Comparison of ENCODE assay signal across 25 cellular contexts in the genomic region with DNA sequence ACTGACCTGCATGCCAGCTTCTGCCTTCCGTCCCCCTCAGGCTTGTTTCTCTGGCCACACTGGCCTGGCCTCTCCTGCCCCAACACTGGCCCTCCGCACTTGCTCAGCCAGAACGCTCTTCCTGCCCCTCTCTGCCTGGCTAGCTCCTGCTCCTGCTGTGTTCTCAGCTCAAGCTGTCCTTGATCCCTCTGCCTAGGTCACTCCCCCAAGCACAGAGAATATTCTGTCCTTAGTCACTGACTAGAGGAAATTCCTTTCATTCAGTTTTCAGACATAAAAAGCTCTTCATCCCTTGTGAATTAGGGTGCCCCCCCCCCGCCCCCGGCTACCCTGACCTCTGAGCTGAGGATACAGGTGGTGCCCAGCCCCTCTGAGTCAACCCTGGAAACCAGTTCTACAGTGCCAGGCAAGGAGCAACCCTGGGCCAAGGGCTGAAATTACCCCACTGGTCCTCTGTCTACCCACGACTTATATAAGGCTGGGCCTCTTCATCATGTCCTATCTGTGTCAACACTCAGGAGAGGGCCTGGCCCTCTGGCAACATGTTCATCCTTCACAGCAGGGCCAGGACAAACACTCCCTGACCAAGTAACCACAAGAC. TPM values are rescaled to one million over a fixed set of nuclear protein-coding genes. Genes with fewer than 3 reads are reported as not detected.
DNase-seq lines count a peak whose midpoint lies in the region; ATAC-seq and TF ChIP-seq lines count a peak whose summit lies in the region.
"Had no signal": no experiment of that assay in that cellular context is flagged by ENCODE, and none has a peak within 500 bp of the region (broad histone marks: within the 10 kb centered on the region; RNA-seq: fewer than 3 reads in every experiment).

No MANE protein-coding gene starts in this region.

- H3K36me3 ChIP-seq in GM23248 (ENCODE audit: low read depth) (no peaks in the 10 kb centered on the region), mesodermal cell (ENCODE audit: control insufficient read depth, insufficient read depth, low read length) (no peaks in the 10 kb centered on the region), gastroesophageal sphincter (no peaks in the 10 kb centered on the region), uterus (no peaks in the 10 kb centered on the region)
- H3K36me3 ChIP-seq: neutrophil, upper lobe of right lung had no signal

- no peaks in the 10 kb centered on the region for H3K9me2 ChIP-seq in GM23248 (ENCODE audit: insufficient read depth)

- H3K4me1 ChIP-seq in GM23248 (ENCODE audit: insufficient read depth), result peaks cover 18% of the 10 kb centered on the region
- H3K4me1 ChIP-seq in mesodermal cell (ENCODE audit: control insufficient read depth, insufficient read depth, low read length, poor library complexity, severe bottlenecking), result peaks cover 7% of the 10 kb centered on the region
- no peaks in the 10 kb centered on the region for H3K4me1 ChIP-seq in gastroesophageal sphincter
- H3K4me1 ChIP-seq in uterus, result no peaks in the 10 kb centered on the region
- H3K4me1 ChIP-seq: upper lobe of right lung had no signal

- H3K4me2 ChIP-seq in GM23248 (ENCODE audit: unreplicated experiment), result no peak overlapping the region

- no peak for TF ChIP-seq EP300 in gastroesophageal sphincter (IDR thresholded peaks at IDR 0.05)

- DNase-seq in DMS53 (lab: John Stamatoyannopoulos, UW) (peak; percentile 34), DMS53 treated with DMSO at 0.1 percent for 48 hours (lab: John Stamatoyannopoulos, UW; ENCODE audit: unreplicated experiment) (no peak), GM23248 (peak; percentile 32), cerebellar cortex (ENCODE audit: low spot score) (peak; percentile 55), NCI-H187 (lab: John Stamatoyannopoulos, UW) (no peak), uterus (no peak)
- DNase-seq: activated CD4-positive, CD25-positive, alpha-beta regulatory T cell; activated naive CD4-positive, alpha-beta T cell treated with anti-CD3 and anti-CD28 coated beads, Interleukin-2, amount 10 ng/mL, durations not matched to agents 7 days and 5 days; activated T-cell treated with anti-CD3 and anti-CD28 coated beads, Interleukin-2, amount 50 U/mL, for 4 hours; anterior cingulate cortex; COR-L47; effector memory CD4-positive, alpha-beta T cell; head of caudate nucleus; immature natural killer cell; NCI-H1417; stimulated activated CD8-positive, alpha-beta memory T cell treated with anti-CD3 and anti-CD28 coated beads, Interleukin-4, amount 100 ng/mL, for 48 hours; T1000; upper lobe of right lung had no signal

- H3K9ac ChIP-seq in GM23248, result no peak overlapping the region

- no peak for TF ChIP-seq POLR2A in gastroesophageal sphincter (IDR thresholded peaks at IDR 0.05)
- TF ChIP-seq POLR2A in uterus (IDR thresholded peaks at IDR 0.05), result no peak

- no peaks in the 10 kb centered on the region for H3K9me3 ChIP-seq in GM23248 (ENCODE audit: low read depth)
- H3K9me3 ChIP-seq in mesodermal cell (ENCODE audit: control insufficient read depth, low read length), result no peaks in the 10 kb centered on the region
- H3K9me3 ChIP-seq in gastroesophageal sphincter, result no peaks in the 10 kb centered on the region
- no peaks in the 10 kb centered on the region for H3K9me3 ChIP-seq in uterus
- H3K9me3 ChIP-seq: neutrophil, upper lobe of right lung had no signal

- no peak overlapping the region for H3K4me3 ChIP-seq in GM23248
- no peak overlapping the region for H3K4me3 ChIP-seq in mesodermal cell (ENCODE audit: extremely low read depth, insufficient read depth, low read length, poor library complexity, severe bottlenecking)
- no peak overlapping the region for H3K4me3 ChIP-seq in gastroesophageal sphincter
- no peak overlapping the region for H3K4me3 ChIP-seq in uterus
- H3K4me3 ChIP-seq: upper lobe of right lung had no signal

- H3F3A ChIP-seq in GM23248 (ENCODE audit: insufficient read depth), result no peaks in the 10 kb centered on the region; the same call in 1 of the 2 replicates

- H3K27me3 ChIP-seq in GM23248 (replicated peaks; ENCODE audit: insufficient read depth), result no peaks in the 10 kb centered on the region
- H3K27me3 ChIP-seq in gastroesophageal sphincter, result no peaks in the 10 kb centered on the region
- no peaks in the 10 kb centered on the region for H3K27me3 ChIP-seq in uterus
- H3K27me3 ChIP-seq: upper lobe of right lung had no signal

- in situ Hi-C loops in GM23248 (cut with MboI), result no loop called here

- no peak for TF ChIP-seq CTCF in gastroesophageal sphincter (IDR thresholded peaks at IDR 0.05)
- TF ChIP-seq CTCF in uterus (IDR thresholded peaks at IDR 0.05), result no peak

- no peak overlapping the region for H3K27ac ChIP-seq in GM23248
- H3K27ac ChIP-seq in mesodermal cell (ENCODE audit: low read depth, low read length, severe bottlenecking), result peak overlapping the region; percentile 39
- no peak overlapping the region for H3K27ac ChIP-seq in gastroesophageal sphincter
- no peak overlapping the region for H3K27ac ChIP-seq in uterus
- H3K27ac ChIP-seq: 22Rv1, neutrophil, upper lobe of right lung had no signal

- WGBS in GM23248 (ENCODE audit: low coverage in 1 of 2, low lambda C conversion rate in 2 of 2, missing lambda C conversion rate in 2 of 2), 2 experiments, result 80 to 88% methylated on average over 4 to 6 of the region's 6 CpGs
- 87 to 91% methylated on average over 3 to 4 of the region's 6 CpGs for WGBS in mesodermal cell (ENCODE audit: insufficient coverage in 2 of 2), 2 experiments
- WGBS in gastroesophageal sphincter (ENCODE audit: low coverage in 1 of 2), 2 donors, result 94 to 100% methylated on average over 1 to 4 of the region's 6 CpGs

- H4K20me1 ChIP-seq in GM23248 (ENCODE audit: insufficient read depth), result no peaks in the 10 kb centered on the region

- H2AFZ ChIP-seq in GM23248, result no peak overlapping the region

- ATAC-seq in gastroesophageal sphincter, result no peak
- ATAC-seq: activated T-cell treated with anti-CD3 and anti-CD28 coated beads, Interleukin-2, amount 50 U/mL, for 4 hours; upper lobe of right lung had no signal

- intact Hi-C loops in uterus (cut with DNase I; ENCODE audit: low total_unique reads), result no loop called here

- H3K79me2 ChIP-seq in GM23248 (ENCODE audit: insufficient read depth), result no peaks in the 10 kb centered on the region

RNA-seq across cellular contexts. Expression of a gene that starts 6.6 kb away (rescaled TPM):
- total RNA-seq in GM23248 (2014; rRNA removed; shearing (Covaris generic)), result 19.0 and 27.5 TPM in 2 replicates
- 18.2 and 19.8 TPM in 2 replicates for polyA plus RNA-seq in GM23248 (2016; fragmentation: Nextera tagmentation; extraction: Ambion mirVana)
- 34.4 TPM for polyA plus RNA-seq in mesodermal cell (2013, experiment 1 of 2)
- 33.2 TPM for polyA plus RNA-seq in mesodermal cell (2013, experiment 2 of 2)
- total RNA-seq in gastroesophageal sphincter, result 10 to 100 TPM; 23.0 to 28.1 (median 24.4) TPM
- total RNA-seq in uterus, result 10 to 100 TPM; 13.3 to 59.7 (median 27.3) TPM

RNA-seq across cellular contexts. Expression of a gene that starts 23.9 kb away (rescaled TPM):
- total RNA-seq in GM23248 (2014; rRNA removed; shearing (Covaris generic)), result not detected in 2 replicates
- polyA plus RNA-seq in GM23248 (2016; fragmentation: Nextera tagmentation; extraction: Ambion mirVana), result not detected in 2 replicates
- not detected for polyA plus RNA-seq in mesodermal cell (2013, experiment 1 of 2)
- polyA plus RNA-seq in mesodermal cell (2013, experiment 2 of 2), result not detected
- total RNA-seq in gastroesophageal sphincter (not detected), uterus (not detected)
- total RNA-seq: activated T-cell treated with anti-CD3 and anti-CD28 coated beads, Interleukin-2, amount 50 U/mL, for 4 hours; lower leg skin; MCF 10A; upper lobe of right lung had no signal
- polyA plus RNA-seq: IgD-negative memory B cell, immature natural killer cell had no signal

Comparison
In these comparisons a context has a peak if more than half of its experiments do, and no peak if none do; other contexts are left out.
1. DNase-seq: peak in DMS53 (single experiment), GM23248 (single experiment) and cerebellar cortex (single experiment); none in DMS53 treated with DMSO at 0.1 percent for 48 hours (single experiment), NCI-H187 (0 of 2) and uterus (0 of 2).